In the genomic region with DNA sequence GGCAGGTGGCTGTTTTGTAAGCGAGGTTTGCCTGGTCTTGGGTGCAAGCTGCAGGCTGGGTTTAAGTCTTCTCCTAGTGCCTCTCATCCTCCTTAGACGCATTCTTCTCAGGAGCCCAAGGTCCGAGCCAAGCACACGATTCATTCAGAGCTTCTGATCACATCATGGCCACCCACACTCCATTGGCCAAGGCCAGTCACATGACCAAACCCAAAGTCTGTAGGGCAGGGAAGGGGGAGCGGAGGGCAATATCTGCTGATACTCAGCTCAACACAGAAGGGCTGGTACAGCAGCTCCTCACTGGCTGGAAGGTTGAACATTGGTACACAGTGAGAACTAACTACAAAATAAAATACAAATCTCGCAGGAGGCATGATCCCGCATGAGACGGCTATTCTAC, we compare ENCODE assay signal across 33 cellular contexts.
"Had no signal": no experiment of that assay in that cellular context is flagged by ENCODE, and none has a peak within 500 bp of the region (broad histone marks: within the 10 kb centered on the region; RNA-seq: fewer than 3 reads in every experiment).

No MANE protein-coding gene starts in this region.

- H3K9me3 ChIP-seq: adrenal gland, body of pancreas, breast epithelium, Peyer's patch, SJSA1, SK-N-SH had no signal

- H3K9me3 Mint-ChIP-seq: activated CD4-positive, alpha-beta T cell treated with anti-CD3 and anti-CD28 coated beads, Interleukin-2, amount 10 ng/mL, durations not matched to agents 24 days and 14 days; activated naive CD4-positive, alpha-beta T cell treated with anti-CD3 and anti-CD28 coated beads for 36 hours; activated naive CD4-positive, alpha-beta T cell treated with anti-CD3 and anti-CD28 coated beads, Interleukin-2, amount 50 U/mL, for 72 hours; activated T-cell treated with anti-CD3 and anti-CD28 coated beads, Interleukin-2, amount 50 U/mL, for 24 hours; T-helper 1 cell treated with Interleukin-12 subunit alpha and Interleukin-12 subunit beta and Interleukin-4 antibody, amounts not matched to agents 30 μg/mL and 1 μg/mL, for 36 hours; T-helper 2 cell treated with Interferon-gamma antibody and Interleukin-4, amounts not matched to agents 5 μg/mL and 100 μg/mL, for 36 hours had no signal

- DNase-seq: activated CD4-positive, alpha-beta T cell treated with anti-CD3 and anti-CD28 coated beads, Interleukin-2, amount 10 ng/mL, durations not matched to agents 24 days and 14 days; activated CD4-positive, alpha-beta T cell treated with anti-CD3 and anti-CD28 coated beads, Interleukin-2, amount 50 U/mL, for 4 hours; activated CD8-positive, alpha-beta T cell treated with anti-CD3 and anti-CD28 coated beads, Interleukin-2, amount 10 ng/mL, durations not matched to agents 7 days and 5 days; activated gamma-delta T cell treated with Interleukin-2 at 50 U/mL for 16 hours; activated naive CD4-positive, alpha-beta T cell treated with anti-CD3 and anti-CD28 coated beads for 36 hours; activated T-cell treated with anti-CD3 and anti-CD28 coated beads, Interleukin-2, amount 50 U/mL, for 24 hours; adrenal gland; body of pancreas; MM.1S; MV-4-11; NCI-H1092; NCI-H1436 treated with DMSO at 0.1 percent for 48 hours; NCI-H1694 treated with DMSO at 0.1 percent for 48 hours; NCI-H2029 treated with DMSO at 0.1 percent for 48 hours; NCI-H2107; NCI-H2171; NCI-H510A; NCI-H526; NCI-H748 treated with DMSO at 0.1 percent for 48 hours; NK-92 treated with Interleukin-12 subunit alpha and Interleukin-12 subunit beta, amount 100 ng/mL, for 24 hours; PC-3; RPMI8226; SHP77 treated with DMSO at 0.1 percent for 48 hours; SK-N-SH; WERI-Rb-1 had no signal

- H3K36me3 Mint-ChIP-seq: activated naive CD4-positive, alpha-beta T cell treated with anti-CD3 and anti-CD28 coated beads, Interleukin-2, amount 50 U/mL, for 72 hours had no signal

- FAIRE-seq: astrocyte had no signal

- H3K36me3 ChIP-seq: adrenal gland, breast epithelium, Peyer's patch, SJSA1, WERI-Rb-1 had no signal

- ATAC-seq: activated CD8-positive, alpha-beta T cell treated with anti-CD3 and anti-CD28 coated beads, Interleukin-2, amount 10 ng/mL, durations not matched to agents 7 days and 5 days; activated naive CD4-positive, alpha-beta T cell treated with anti-CD3 and anti-CD28 coated beads, Interleukin-2, amount 50 U/mL, for 72 hours; body of pancreas; PC-3 had no signal

- H3K4me1 Mint-ChIP-seq: activated CD4-positive, alpha-beta T cell treated with anti-CD3 and anti-CD28 coated beads, Interleukin-2, amount 10 ng/mL, durations not matched to agents 24 days and 14 days had no signal

- H3K4me1 ChIP-seq: adrenal gland, body of pancreas, breast epithelium, Peyer's patch had no signal

- H3K4me3 ChIP-seq: adrenal gland, body of pancreas, breast epithelium, Peyer's patch, SJSA1 had no signal

- H3K9ac ChIP-seq: KMS-11, SK-N-SH had no signal

- H3K27me3 ChIP-seq: adrenal gland, body of pancreas, breast epithelium, Peyer's patch, SJSA1 had no signal

- H3K27ac Mint-ChIP-seq: activated CD4-positive, alpha-beta T cell treated with anti-CD3 and anti-CD28 coated beads, Interleukin-2, amount 10 ng/mL, durations not matched to agents 24 days and 14 days; activated CD8-positive, alpha-beta T cell treated with anti-CD3 and anti-CD28 coated beads, Interleukin-2, amount 10 ng/mL, durations not matched to agents 7 days and 5 days; activated naive CD4-positive, alpha-beta T cell treated with anti-CD3 and anti-CD28 coated beads for 36 hours; activated naive CD4-positive, alpha-beta T cell treated with anti-CD3 and anti-CD28 coated beads, Interleukin-2, amount 50 U/mL, for 72 hours; activated T-cell treated with anti-CD3 and anti-CD28 coated beads, Interleukin-2, amount 50 U/mL, for 24 hours; T-helper 1 cell treated with Interleukin-12 subunit alpha and Interleukin-12 subunit beta and Interleukin-4 antibody, amounts not matched to agents 30 μg/mL and 1 μg/mL, for 36 hours; T-helper 2 cell treated with Interferon-gamma antibody and Interleukin-4, amounts not matched to agents 5 μg/mL and 100 μg/mL, for 36 hours had no signal

- H3K4me3 Mint-ChIP-seq: activated CD4-positive, alpha-beta T cell treated with anti-CD3 and anti-CD28 coated beads, Interleukin-2, amount 10 ng/mL, durations not matched to agents 24 days and 14 days; activated CD8-positive, alpha-beta T cell treated with anti-CD3 and anti-CD28 coated beads, Interleukin-2, amount 10 ng/mL, durations not matched to agents 7 days and 5 days; activated naive CD4-positive, alpha-beta T cell treated with anti-CD3 and anti-CD28 coated beads for 36 hours; activated T-cell treated with anti-CD3 and anti-CD28 coated beads, Interleukin-2, amount 50 U/mL, for 24 hours; T-helper 1 cell treated with Interleukin-12 subunit alpha and Interleukin-12 subunit beta and Interleukin-4 antibody, amounts not matched to agents 30 μg/mL and 1 μg/mL, for 36 hours; T-helper 2 cell treated with Interferon-gamma antibody and Interleukin-4, amounts not matched to agents 5 μg/mL and 100 μg/mL, for 36 hours had no signal

- H3K27ac ChIP-seq: adrenal gland, body of pancreas, breast epithelium, KMS-11, Peyer's patch, SJSA1, WERI-Rb-1 had no signal

- H3K4me2 ChIP-seq: KMS-11, SK-N-SH had no signal
